Comparison of ENCODE assay signal across 11 cellular contexts in the genomic region with DNA sequence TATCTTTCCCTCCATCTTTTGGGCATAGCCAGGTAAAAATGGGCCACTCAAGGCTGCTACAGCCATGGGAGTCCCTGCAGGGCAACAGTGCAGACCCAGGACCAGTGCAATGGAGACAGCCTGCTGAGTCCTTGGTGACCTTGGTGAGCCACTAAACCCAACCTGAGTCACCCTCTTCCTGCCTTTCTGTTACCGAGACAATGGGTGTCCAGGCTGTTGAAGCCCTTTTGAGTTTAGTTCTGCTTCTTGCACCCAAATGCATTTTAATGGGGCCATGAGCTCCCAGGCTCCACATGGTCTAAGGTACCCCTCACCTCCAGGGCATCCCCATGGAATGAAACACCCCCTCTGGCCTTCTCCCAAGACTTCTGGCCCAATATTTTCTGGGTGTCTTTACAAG. TPM values are rescaled to one million over a fixed set of nuclear protein-coding genes. Genes with fewer than 3 reads are reported as not detected.
A peak's percentile ranks its signal among the peaks of the same experiment; 100 is the strongest.
DNase-seq lines count a peak whose midpoint lies in the region; ATAC-seq, FAIRE-seq and TF ChIP-seq lines count a peak whose summit lies in the region.
"Had no signal": no experiment of that assay in that cellular context is flagged by ENCODE, and none has a peak within 500 bp of the region (broad histone marks: within the 10 kb centered on the region; RNA-seq: fewer than 3 reads in every experiment).

No MANE protein-coding gene starts in this region.

- no peaks in the 10 kb centered on the region for H3K27me3 Mint-ChIP-seq in T-helper 17 cell

- peaks cover 2% of the 10 kb centered on the region for H3K36me3 Mint-ChIP-seq in T-helper 17 cell (ENCODE audit: low read depth)
- no peaks in the 10 kb centered on the region for H3K36me3 Mint-ChIP-seq in stimulated activated effector memory CD8-positive, alpha-beta T cell treated with anti-CD3 and anti-CD28 coated beads, Interleukin-12 subunit alpha, Interleukin-12 subunit beta, amount 100 ng/mL, for 72 hours

- DNase-seq in H54 (ENCODE audit: insufficient read length, low spot score), result peak; percentile 33
- peak in 1 of 3 donors; percentile 15 for DNase-seq in T-helper 17 cell
- peak; percentile 37 to 82 for DNase-seq in stimulated activated effector memory CD8-positive, alpha-beta T cell treated with anti-CD3 and anti-CD28 coated beads, Interleukin-12 subunit alpha, Interleukin-12 subunit beta, amount 100 ng/mL, for 72 hours (ENCODE audit: low spot score in 2 of 2)
- DNase-seq in NCI-H510A (lab: John Stamatoyannopoulos, UW), result no peak
- no peak for DNase-seq in SW 1271 (lab: John Stamatoyannopoulos, UW)
- DNase-seq: activated CD4-positive, CD25-positive, alpha-beta regulatory T cell treated with anti-CD3 and anti-CD28 coated beads, Interleukin-2, amount 50 U/mL, for 72 hours; DMS79; NCI-H187 had no signal

- no peaks in the 10 kb centered on the region for H3K9me3 ChIP-seq in T-helper 17 cell (ENCODE audit: control insufficient read depth, low read length, poor library complexity, severe bottlenecking)

- H3K9me3 Mint-ChIP-seq in stimulated activated effector memory CD8-positive, alpha-beta T cell treated with anti-CD3 and anti-CD28 coated beads, Interleukin-12 subunit alpha, Interleukin-12 subunit beta, amount 100 ng/mL, for 72 hours, result no peaks in the 10 kb centered on the region

- no peak for TF ChIP-seq POLR2A in H54 (IDR thresholded peaks at IDR 0.05; ENCODE audit: low read depth, low read length)

- H3K4me1 Mint-ChIP-seq in T-helper 17 cell, result peaks cover 58% of the 10 kb centered on the region
- H3K4me1 Mint-ChIP-seq in stimulated activated effector memory CD8-positive, alpha-beta T cell treated with anti-CD3 and anti-CD28 coated beads, Interleukin-12 subunit alpha, Interleukin-12 subunit beta, amount 100 ng/mL, for 72 hours, result peaks cover 91% of the 10 kb centered on the region

- peak overlapping the region; percentile 87 for H3K27ac ChIP-seq in cingulate gyrus (ENCODE audit: low read depth, low read length)

- FAIRE-seq in H54 (lab: Jason Lieb, UNC), result no peak
- FAIRE-seq: RCC 7860 had no signal

- peak overlapping the region; percentile 93 for H3K4me3 Mint-ChIP-seq in T-helper 17 cell
- peak overlapping the region; percentile 80 for H3K4me3 Mint-ChIP-seq in stimulated activated effector memory CD8-positive, alpha-beta T cell treated with anti-CD3 and anti-CD28 coated beads, Interleukin-12 subunit alpha, Interleukin-12 subunit beta, amount 100 ng/mL, for 72 hours

- ATAC-seq in T-helper 17 cell (no peak), HG03280 (IDR thresholded peaks at IDR 0.05; ENCODE audit: unreplicated experiment) (no peak)
- peak; percentile 80 for ATAC-seq in stimulated activated effector memory CD8-positive, alpha-beta T cell treated with anti-CD3 and anti-CD28 coated beads, Interleukin-12 subunit alpha, Interleukin-12 subunit beta, amount 100 ng/mL, for 72 hours

- peak overlapping the region; percentile 95 for H3K27ac Mint-ChIP-seq in T-helper 17 cell
- peak overlapping the region; percentile 95 for H3K27ac Mint-ChIP-seq in stimulated activated effector memory CD8-positive, alpha-beta T cell treated with anti-CD3 and anti-CD28 coated beads, Interleukin-12 subunit alpha, Interleukin-12 subunit beta, amount 100 ng/mL, for 72 hours

RNA-seq across cellular contexts. Expression of gene PLAAT4, which starts 0.9 kb away (rescaled TPM):
- 100 to 1,000 TPM in 1 of 2 donors, 10 to 100 TPM in 1; 80.8 to 110 TPM for total RNA-seq in T-helper 17 cell

RNA-seq across cellular contexts. Expression of gene PLAAT2, which starts 27.4 kb away (rescaled TPM):
- total RNA-seq in T-helper 17 cell, result under 1 TPM in 1 of 2 donors, not detected in 1; 0.63 TPM

RNA-seq across cellular contexts. Expression of gene LGALS12, which starts 29.9 kb away (rescaled TPM):
- 1 to 10 TPM in 1 of 2 donors, under 1 TPM in 1; 0.72 to 9.7 TPM for total RNA-seq in T-helper 17 cell

RNA-seq across cellular contexts. Expression of gene PLAAT5, which starts 44.8 kb away (rescaled TPM):
- total RNA-seq in T-helper 17 cell, result under 1 TPM in 1 of 2 donors, not detected in 1; 0.60 TPM

Comparison
In these comparisons a context has a peak if more than half of its experiments do, and no peak if none do; other contexts are left out.
1. DNase-seq: peak in H54 (single experiment) and stimulated activated effector memory CD8-positive, alpha-beta T cell treated with anti-CD3 and anti-CD28 coated beads, Interleukin-12 subunit alpha, Interleukin-12 subunit beta, amount 100 ng/mL, for 72 hours (2 of 2); none in NCI-H510A (single experiment) and SW 1271 (0 of 2).